ENCODE assay signal across 13 cellular contexts in the genomic region with DNA sequence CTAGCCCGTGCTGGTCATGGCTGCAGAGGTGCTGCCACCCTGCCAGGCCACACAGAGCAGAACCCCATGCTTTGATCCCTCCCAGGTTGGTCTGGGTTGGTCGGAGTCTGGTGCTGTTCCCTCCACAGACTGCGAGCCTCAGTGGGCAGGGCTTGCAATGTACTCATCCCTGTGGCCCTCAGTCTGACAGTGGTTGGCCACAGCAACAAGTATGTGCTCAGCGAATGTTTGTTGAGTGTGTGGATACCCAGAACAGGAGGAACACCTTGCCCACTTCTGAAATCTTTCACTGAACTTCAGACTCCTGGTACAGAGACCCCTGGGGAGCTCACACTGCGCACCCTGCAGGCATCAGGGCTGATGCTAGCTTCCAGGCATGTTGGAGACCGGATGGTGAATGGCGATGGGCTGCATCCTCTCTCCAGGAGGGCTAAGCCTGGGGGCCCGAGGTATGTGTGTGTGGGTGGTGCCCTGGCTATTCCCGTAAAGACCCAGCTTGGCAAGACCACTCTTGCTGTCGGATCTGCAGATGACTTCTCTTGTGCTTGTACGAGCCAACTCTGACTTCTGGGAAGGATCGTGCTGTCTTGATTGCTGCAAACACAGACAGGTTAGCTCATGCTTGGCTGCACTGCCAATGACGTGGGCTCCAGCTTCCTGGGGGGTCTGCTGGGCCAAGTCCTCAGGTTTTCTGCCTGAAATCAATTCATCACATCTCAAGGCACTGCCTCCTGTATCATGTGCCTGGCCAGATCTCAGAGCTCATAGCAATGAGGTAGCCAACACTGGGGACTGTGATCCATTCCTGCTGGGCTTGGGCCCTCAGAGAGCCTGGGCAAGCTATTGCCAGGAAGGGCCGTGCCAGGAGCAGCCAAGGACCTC. TPM values are rescaled to one million over a fixed set of nuclear protein-coding genes. Genes with fewer than 3 reads are reported as not detected.
DNase-seq lines count a peak whose midpoint lies in the region; ATAC-seq, FAIRE-seq and TF ChIP-seq lines count a peak whose summit lies in the region.
"Had no signal": no experiment of that assay in that cellular context is flagged by ENCODE, and none has a peak within 500 bp of the region (broad histone marks: within the 10 kb centered on the region; RNA-seq: fewer than 3 reads in every experiment).

No MANE protein-coding gene starts in this region.

- in situ Hi-C loops in K562 (cut with MboI), result no loop called here

- ATAC-seq in K562 (no peak), GM21360 (IDR thresholded peaks at IDR 0.05; ENCODE audit: unreplicated experiment) (no peak), HG03460 (IDR thresholded peaks at IDR 0.05; ENCODE audit: unreplicated experiment) (no peak)

- TF ChIP-seq RAD21 in K562 (CRISPR knock-in tag; conservative IDR thresholded peaks at IDR 0.05 in 1 of 2, IDR thresholded peaks at IDR 0.05 in 1 of 2), result no peak

- H2AFZ ChIP-seq in K562 (ENCODE audit: low read depth, low read length) (no peak overlapping the region), OCI-LY7 (ENCODE audit: low read length) (no peak overlapping the region)

- CTCF ChIA-PET in K562 (lab: Yijun Ruan, JAX; ENCODE audit: low intra/inter-chr PET ratio) (no interaction called here), OCI-LY7 (lab: Charles Lee; ENCODE audit: unreplicated experiment) (no interaction called here)

- H3K9ac ChIP-seq in K562 (ENCODE audit: insufficient read depth in 1 of 2, low read depth in 2 of 2, low read length in 2 of 2), result no peak overlapping the region; a peak in 1 of 4 replicates

- H3K4me3 ChIP-seq in BE2C (ENCODE audit: low read depth, low read length), result no peak overlapping the region
- no peak overlapping the region for H3K4me3 ChIP-seq in K562
- no peak overlapping the region for H3K4me3 ChIP-seq in left ventricle myocardium inferior
- H3K4me3 ChIP-seq in OCI-LY7 (ENCODE audit: low read depth, low read length, poor library complexity, severe bottlenecking), result no peak overlapping the region
- H3K4me3 ChIP-seq: HAP-1 had no signal

- H3K79me2 ChIP-seq in K562 (ENCODE audit: control insufficient read depth, insufficient read depth, low read length), result no peaks in the 10 kb centered on the region
- H3K79me2 ChIP-seq in OCI-LY7 (ENCODE audit: insufficient read depth, low read depth, low read length), result no peaks in the 10 kb centered on the region

- no peaks in the 10 kb centered on the region for H3K9me1 ChIP-seq in K562 (ENCODE audit: control insufficient read depth, insufficient read depth, low read length)

- H3K4me2 ChIP-seq in K562 (ENCODE audit: insufficient read depth, low read length) (no peak overlapping the region), OCI-LY7 (ENCODE audit: low read length) (no peak overlapping the region)

- peak; percentile 75 for DNase-seq in BE2C
- DNase-seq in K562 (ENCODE audit: extremely low read depth in 1 of 4, low spot score in 3 of 4), result no peak
- peak; percentile 34 for DNase-seq in left ventricle myocardium inferior
- peak; percentile 96 for DNase-seq in renal cortical epithelial cell (ENCODE audit: low read depth)
- no peak for DNase-seq in foreskin melanocyte
- DNase-seq in OCI-LY7 (ENCODE audit: low spot score), result no peak
- DNase-seq: activated T-cell treated with anti-CD3 and anti-CD28 coated beads for 4 hours, NCI-H748 treated with DMSO at 0.1 percent for 48 hours, T-helper 9 cell had no signal

- no peak for FAIRE-seq in K562 (lab: Jason Lieb, UNC)
- FAIRE-seq: colon had no signal

- no peaks in the 10 kb centered on the region for H3K27me3 ChIP-seq in BE2C
- H3K27me3 ChIP-seq in K562 (ENCODE audit: control insufficient read depth in 2 of 2, insufficient read depth in 2 of 2, low read length in 2 of 2), result peaks cover 9 to 45% of the 10 kb centered on the region in 2 experiments; a peak in 4 of 5 replicates
- no peaks in the 10 kb centered on the region for H3K27me3 ChIP-seq in left ventricle myocardium inferior (ENCODE audit: low read depth)

- H3K9me3 ChIP-seq in BE2C (no peaks in the 10 kb centered on the region), K562 (replicated peaks; ENCODE audit: control insufficient read depth, insufficient read depth, low read depth, low read length) (no peaks in the 10 kb centered on the region), left ventricle myocardium inferior (replicated peaks) (no peaks in the 10 kb centered on the region), OCI-LY7 (ENCODE audit: low read length) (no peaks in the 10 kb centered on the region)
- H3K9me3 ChIP-seq: HAP-1 had no signal

- no peaks in the 10 kb centered on the region for H3K36me3 ChIP-seq in BE2C
- no peaks in the 10 kb centered on the region for H3K36me3 ChIP-seq in K562 (ENCODE audit: control insufficient read depth, insufficient read depth, low read length)
- no peaks in the 10 kb centered on the region for H3K36me3 ChIP-seq in left ventricle myocardium inferior
- H3K36me3 ChIP-seq in OCI-LY7 (ENCODE audit: insufficient read depth, low read length), result no peaks in the 10 kb centered on the region
- H3K36me3 ChIP-seq: HAP-1 had no signal

- 6% methylated on average over 14 of the region's 14 CpGs for WGBS in K562 (ENCODE audit: insufficient coverage, low coverage, missing lambda C conversion rate)

- POLR2A ChIA-PET in K562 (lab: Yijun Ruan, JAX), result interaction anchor here (0.6 to 1.0 kb wide), 3 partner anchors 31 to 130 kb away, joined by 3 read pairs; no protein-coding TSS in a partner anchor
- POLR2A ChIA-PET in OCI-LY7 (lab: Charles Lee), result no interaction called here

- 0 out of 2 replicates have a peak, but pooled peaks cover 3% of the 10 kb centered on the region for H4K20me1 ChIP-seq in K562 (replicated peaks; ENCODE audit: control insufficient read depth, insufficient read depth, low read length)
- H4K20me1 ChIP-seq in OCI-LY7 (ENCODE audit: insufficient read depth, low read length), result no peaks in the 10 kb centered on the region; the same call in 1 of the 2 replicates

- no peak for TF ChIP-seq POLR2A in K562 (conservative IDR thresholded peaks at IDR 0.05)

- TF ChIP-seq EP300 in K562 (IDR thresholded peaks at IDR 0.05; ENCODE audit: low read length), result no peak

- BruUV-seq in K562 (replicated peaks; lab: Mats Ljungman, UMichigan) (no TSS peak), OCI-LY7 (replicated peaks; lab: Mats Ljungman, UMichigan) (no TSS peak)

- H3K4me1 ChIP-seq in BE2C (peaks cover 65% of the 10 kb centered on the region), K562 (replicated peaks in 1 of 2; ENCODE audit: control insufficient read depth in 2 of 2, insufficient read depth in 2 of 2, low read length in 2 of 2) (peaks cover 0 to 5% of the 10 kb centered on the region in 2 experiments; a peak in 2 of 5 replicates), left ventricle myocardium inferior (peaks cover 22% of the 10 kb centered on the region), OCI-LY7 (ENCODE audit: insufficient read depth, low read length, poor library complexity, severe bottlenecking) (no peaks in the 10 kb centered on the region)

- no peak overlapping the region for H3K27ac ChIP-seq in K562 (ENCODE audit: extremely low read depth, low read depth, low read length)
- no peak overlapping the region for H3K27ac ChIP-seq in left ventricle myocardium inferior (replicated peaks)
- no peak overlapping the region for H3K27ac ChIP-seq in OCI-LY7 (ENCODE audit: low read depth, low read length, poor library complexity, severe bottlenecking)

- intact Hi-C loops in K562 (cut with micrococcal nuclease) (no loop called here), left ventricle myocardium inferior (cut with micrococcal nuclease) (no loop called here), OCI-LY7 (cut with micrococcal nuclease; ENCODE audit: unreplicated experiment) (no loop called here)

- TF ChIP-seq CTCF in BE2C (IDR thresholded peaks at IDR 0.05; ENCODE audit: low read depth, low read length), result no peak; the same call in 1 of the 2 replicates
- no peak for TF ChIP-seq CTCF in K562 (IDR thresholded peaks at IDR 0.05 in 2 of 3, conservative IDR thresholded peaks at IDR 0.05 in 1 of 3; ENCODE audit: insufficient read depth in 2 of 3, low read depth in 1 of 3, low read length in 3 of 3)
- no peak for TF ChIP-seq CTCF in left ventricle myocardium inferior (IDR thresholded peaks at IDR 0.05; ENCODE audit: borderline replicate concordance)
- TF ChIP-seq CTCF in OCI-LY7 (conservative IDR thresholded peaks at IDR 0.05; ENCODE audit: low read length), result no peak

- H3K9me2 ChIP-seq in OCI-LY7 (ENCODE audit: insufficient read depth, low read length), result no peaks in the 10 kb centered on the region

TF ChIP-seq in K562, 482 proteins besides CTCF, POLR2A, EP300 and RAD21:
- TF ChIP-seq ZFP30 (CRISPR knock-in tag; IDR thresholded peaks at IDR 0.05; ENCODE audit: borderline replicate concordance), result no peak
- 0 out of 2 replicates have a peak, but pooled peaks have one; percentile 25 for TF ChIP-seq IRF2 (CRISPR knock-in tag; IDR thresholded peaks at IDR 0.05)

RNA-seq across cellular contexts. Expression of a gene that starts 43.7 kb away (rescaled TPM):
- 278 TPM for polyA plus RNA-seq in BE2C (2012; ENCODE audit: insufficient read depth, insufficient read length, low read depth)
- total RNA-seq in K562 (2011; cell fraction: chromatin; rRNA removed; ENCODE audit: low replicate concordance), result 0.44 and 2.1 TPM in 2 replicates
- 3.4 and 4.2 TPM in 2 replicates for total RNA-seq in K562 (2011; cell fraction: nucleolus; rRNA removed)
- 1.8 and 2.7 TPM in 2 replicates for total RNA-seq in K562 (2011; cell fraction: nucleoplasm; rRNA removed)
- total RNA-seq in K562 (2014; rRNA removed) (4.2 and 4.8 TPM in 2 replicates), K562 (2014; rRNA removed; fragmentation: Illumina TruSeq; extraction: Trizol) (0.87 and 0.99 TPM in 2 replicates), K562 (2015; rRNA removed; fragmentation: Illumina TruSeq; extraction: Trizol) (0.72 and 0.90 TPM in 2 replicates), K562 (2021) (3.3 and 4.2 TPM in 2 replicates), left ventricle myocardium inferior (193 TPM), renal cortical epithelial cell (466 and 1,033 TPM in 2 replicates), OCI-LY7 (2022) (0.36 TPM in 1 of 2 replicates, not detected in the other)
- polyA plus RNA-seq in K562 (2011; rRNA removed) (1.1 and 1.5 TPM in 2 replicates), K562 (2014; fragmentation: Illumina TruSeq; extraction: Trizol) (1.3 and 1.4 TPM in 2 replicates), K562 (2014; fragmentation: Nextera tagmentation; extraction: Ambion mirVana) (under 1 TPM; 0.07 to 0.17 TPM), K562 (2014; rRNA removed) (2.1 and 2.6 TPM in 2 replicates)
- polyA plus RNA-seq in K562 (2011; cell fraction: cytosol; rRNA removed), result 1.2 and 4.0 TPM in 2 replicates
- polyA plus RNA-seq in K562 (2011; cell fraction: nucleus; rRNA removed), result 1.8 and 3.5 TPM in 2 replicates
- polyA plus RNA-seq in K562 (2012), result 4.0 and 4.8 TPM in 2 replicates
- 0.48 and 1.1 TPM in 2 replicates for polyA minus RNA-seq in K562 (2011; rRNA and poly(A)+ RNA removed)
- 3.6 and 10.7 TPM in 2 replicates for polyA minus RNA-seq in K562 (2011; cell fraction: cytosol; rRNA and poly(A)+ RNA removed)
- 3.8 and 4.1 TPM in 2 replicates for polyA minus RNA-seq in K562 (2011; cell fraction: nucleus; rRNA and poly(A)+ RNA removed)
- total RNA-seq in OCI-LY7 (2014; rRNA removed; shearing (Covaris generic)), result 0.15 TPM in 1 of 2 replicates, not detected in the other

Comparison
In these comparisons a context has a peak if more than half of its experiments do, and no peak if none do; other contexts are left out.
1. DNase-seq: peak in BE2C (single experiment), left ventricle myocardium inferior (single experiment) and renal cortical epithelial cell (single experiment); none in K562 (0 of 4), foreskin melanocyte (single experiment) and OCI-LY7 (single experiment).
2. RNA of a gene that starts 43.7 kb away (total RNA-seq): 466 to 1,033 TPM in renal cortical epithelial cell and 193 TPM in left ventricle myocardium inferior (single experiment); 0.44 to 4.8 TPM in K562 and 0.15 to 0.36 TPM in OCI-LY7; every median in the first group is over 10 times any median in the second.